In genomic region chr15:52103217-52104207, GRCh38 we compare ENCODE assay signal across 1 cellular context.
TF ChIP-seq lines count a peak whose summit lies in the region.

No MANE protein-coding gene starts in this region.

TF ChIP-seq in GM12878, 131 proteins besides CTCF, POLR2A, EP300 and RAD21 (continued from another document):
- TF ChIP-seq PRDM15 (CRISPR knock-in tag; IDR thresholded peaks at IDR 0.05): no peak
- 0 out of 2 replicates have a peak, but pooled peaks have one; percentile 45 for TF ChIP-seq TAF1 (IDR thresholded peaks at IDR 0.05; ENCODE audit: borderline replicate concordance, low read depth, low read length)
- 0 out of 2 replicates have a peak, but pooled peaks have one; percentile 64 for TF ChIP-seq STAT3 (IDR thresholded peaks at IDR 0.05; ENCODE audit: low read depth, low read length)
- no peak for TF ChIP-seq USF2 (IDR thresholded peaks at IDR 0.05; ENCODE audit: borderline replicate concordance, low read depth, low read length)
- peak; percentile 80; the same call in 1 of the 2 replicates for TF ChIP-seq RCOR1 (conservative IDR thresholded peaks at IDR 0.05; ENCODE audit: low read depth, low read length)
- TF ChIP-seq TCF3 (IDR thresholded peaks at IDR 0.05; ENCODE audit: borderline replicate concordance, insufficient read depth, low read depth, low read length): no peak
- TF ChIP-seq TBL1XR1 (IDR thresholded peaks at IDR 0.05; ENCODE audit: low read depth, low read length): no peak
- TF ChIP-seq BCL11A (IDR thresholded peaks at IDR 0.05; ENCODE audit: low read depth, low read length): peak; percentile 58; the same call in 1 of the 2 replicates
- TF ChIP-seq EGR1 (IDR thresholded peaks at IDR 0.05; ENCODE audit: borderline replicate concordance in 1 of 2, low read depth in 2 of 2, low read length in 2 of 2): no peak
- no peak for TF ChIP-seq ZNF622 (IDR thresholded peaks at IDR 0.05)
- TF ChIP-seq HSF1 (IDR thresholded peaks at IDR 0.05; ENCODE audit: low read depth, low read length): no peak
- TF ChIP-seq ZSCAN29 (IDR thresholded peaks at IDR 0.05): no peak
- TF ChIP-seq NR2C1 (IDR thresholded peaks at IDR 0.05): no peak
- TF ChIP-seq TCF7 (IDR thresholded peaks at IDR 0.05; ENCODE audit: borderline replicate concordance): no peak
- peak; percentile 75 for TF ChIP-seq IKZF1 (conservative IDR thresholded peaks at IDR 0.05)
- peak; percentile 91 for TF ChIP-seq NBN (IDR thresholded peaks at IDR 0.05)
- TF ChIP-seq REST (IDR thresholded peaks at IDR 0.05; ENCODE audit: low read depth, low read length): no peak
- no peak for TF ChIP-seq FOXK2 (IDR thresholded peaks at IDR 0.05)
- no peak for TF ChIP-seq ZZZ3 (IDR thresholded peaks at IDR 0.05; ENCODE audit: control insufficient read depth, insufficient read length, low read depth)
- peak; percentile 77 for TF ChIP-seq JUNB (IDR thresholded peaks at IDR 0.05)
- 0 out of 2 replicates have a peak, but pooled peaks have one; percentile 58 for TF ChIP-seq PAX5 (IDR thresholded peaks at IDR 0.05; ENCODE audit: borderline replicate concordance, low read depth, low read length)
- TF ChIP-seq CUX1 (IDR thresholded peaks at IDR 0.05; ENCODE audit: insufficient replicate concordance, low read depth, low read length): peak; percentile 89
- no peak for TF ChIP-seq HCFC1 (IDR thresholded peaks at IDR 0.05; ENCODE audit: low read length)
- no peak; a peak in 1 of 4 replicates for TF ChIP-seq ETV6 (conservative IDR thresholded peaks at IDR 0.05 in 1 of 2, IDR thresholded peaks at IDR 0.05 in 1 of 2; ENCODE audit: borderline replicate concordance in 1 of 2, low read depth in 1 of 2)
- TF ChIP-seq MTA3 (IDR thresholded peaks at IDR 0.05; ENCODE audit: borderline replicate concordance, low read length): no peak
- peak; percentile 72 for TF ChIP-seq MLLT1 (IDR thresholded peaks at IDR 0.05)
- peak; percentile 69; the same call in 1 of the 2 replicates for TF ChIP-seq FOXM1 (IDR thresholded peaks at IDR 0.05; ENCODE audit: low read depth, low read length)
- TF ChIP-seq ZNF217 (IDR thresholded peaks at IDR 0.05): no peak
- TF ChIP-seq EED (IDR thresholded peaks at IDR 0.05; ENCODE audit: low read depth): peak; percentile 57; the same call in 1 of the 2 replicates
- TF ChIP-seq RAD51 (IDR thresholded peaks at IDR 0.05): peak; percentile 47
- no peak for TF ChIP-seq ESRRA (IDR thresholded peaks at IDR 0.05; ENCODE audit: low read length)
- TF ChIP-seq MYB (IDR thresholded peaks at IDR 0.05; ENCODE audit: borderline replicate concordance, low read depth, low read length): no peak
- peak; percentile 63 for TF ChIP-seq NFIC (IDR thresholded peaks at IDR 0.05; ENCODE audit: low read depth, low read length)
- TF ChIP-seq TCF12 (IDR thresholded peaks at IDR 0.05; ENCODE audit: low read depth, low read length): peak; percentile 74
- TF ChIP-seq BACH1 (IDR thresholded peaks at IDR 0.05; ENCODE audit: borderline replicate concordance): no peak; the same call in 1 of the 2 replicates
- no peak for TF ChIP-seq PAX8 (IDR thresholded peaks at IDR 0.05)
- no peak for TF ChIP-seq RBBP5 (conservative IDR thresholded peaks at IDR 0.05)
